In genomic region chr9:80061940-80062339, GRCh38 we compare ENCODE assay signal across 10 cellular contexts.
DNase-seq lines count a peak whose midpoint lies in the region; ATAC-seq and TF ChIP-seq lines count a peak whose summit lies in the region.
"Had no signal": no experiment of that assay in that cellular context is flagged by ENCODE, and none has a peak within 500 bp of the region (broad histone marks: within the 10 kb centered on the region; RNA-seq: fewer than 3 reads in every experiment).

No MANE protein-coding gene starts in this region.

- peak; percentile 18; the same call in 1 of the 2 replicates for ATAC-seq in WTC11
- no peak for ATAC-seq in GM21529 (IDR thresholded peaks at IDR 0.05; ENCODE audit: unreplicated experiment)
- ATAC-seq in left colon = no peak

- DNase-seq in HEK293T (ENCODE audit: extremely low spot score) (no peak), WTC11 (ENCODE audit: low spot score) (no peak), left ventricle myocardium inferior (no peak), smooth muscle cell of the brain vasculature (ENCODE audit: low read depth, low spot score) (peak; percentile 91), globus pallidus (ENCODE audit: low spot score) (no peak), cortex of kidney (lab: John Stamatoyannopoulos, UW) (no peak), left colon (no peak)
- DNase-seq: pancreas, substantia nigra had no signal

- no peaks in the 10 kb centered on the region for H3K36me3 ChIP-seq in left ventricle myocardium inferior
- H3K36me3 ChIP-seq: pancreas had no signal

- no peaks in the 10 kb centered on the region for H3K4me1 ChIP-seq in left ventricle myocardium inferior
- H3K4me1 ChIP-seq: pancreas had no signal

- H3K27me3 Mint-ChIP-seq in WTC11 (ENCODE audit: low read depth) = no peaks in the 10 kb centered on the region

- peaks cover 25% of the 10 kb centered on the region for H3K4me1 Mint-ChIP-seq in WTC11

- CTCF ChIA-PET in HEK293T (lab: Yijun Ruan, JAX) = no interaction called here
- CTCF ChIA-PET in WTC11 (lab: Charles Lee) = no interaction called here

- TF ChIP-seq CTCF in WTC11 (IDR thresholded peaks at IDR 0.05) (no peak), left ventricle myocardium inferior (IDR thresholded peaks at IDR 0.05; ENCODE audit: borderline replicate concordance) (no peak)

- peaks cover 10% of the 10 kb centered on the region for H3K27me3 ChIP-seq in left ventricle myocardium inferior (ENCODE audit: low read depth)

- intact Hi-C loops in left ventricle myocardium inferior (cut with micrococcal nuclease) = no loop called here
- intact Hi-C loops in left colon (cut with DNase I, micrococcal nuclease) = no loop called here

- H3K9me3 ChIP-seq in left ventricle myocardium inferior (replicated peaks) = peaks cover 34% of the 10 kb centered on the region
- H3K9me3 ChIP-seq: pancreas had no signal

- H3K9me3 Mint-ChIP-seq in WTC11 = peaks cover 25% of the 10 kb centered on the region

- POLR2A ChIA-PET in HEK293T (lab: Yijun Ruan, JAX) = no interaction called here
- POLR2A ChIA-PET in WTC11 (lab: Charles Lee) = no interaction called here

- peak overlapping the region; percentile 12 for H3K27ac ChIP-seq in left ventricle myocardium inferior (replicated peaks)
- H3K27ac ChIP-seq: pancreas had no signal

- H3K4me3 ChIP-seq in left ventricle myocardium inferior = no peak overlapping the region
- H3K4me3 ChIP-seq: pancreas had no signal

- H3K36me3 Mint-ChIP-seq in WTC11 = peaks cover 14% of the 10 kb centered on the region

- H3K27ac Mint-ChIP-seq in WTC11 = no peak overlapping the region

- H3K4me3 Mint-ChIP-seq in WTC11 = no peak overlapping the region

TF ChIP-seq in HEK293T, 16 proteins besides CTCF, POLR2A, EP300 and RAD21:
- TF ChIP-seq HDGF (IDR thresholded peaks at IDR 0.05; ENCODE audit: borderline replicate concordance) (no peak), LEF1 (IDR thresholded peaks at IDR 0.05; ENCODE audit: borderline replicate concordance) (no peak), L3MBTL2 (conservative IDR thresholded peaks at IDR 0.05) (no peak), ZNF384 (IDR thresholded peaks at IDR 0.05) (no peak), SP1 (IDR thresholded peaks at IDR 0.05) (no peak), FOXA1 (IDR thresholded peaks at IDR 0.05) (0 out of 2 replicates have a peak, but pooled peaks have one; percentile 31), TARDBP (IDR thresholded peaks at IDR 0.05) (no peak), FOXM1 (IDR thresholded peaks at IDR 0.05; ENCODE audit: borderline replicate concordance) (no peak)

TF ChIP-seq in WTC11, 78 proteins besides CTCF, POLR2A, EP300 and RAD21:
- TF ChIP-seq ATF6 (CRISPR knock-in tag; IDR thresholded peaks at IDR 0.05) = no peak
TF ChIP-seq in WTC11: peak in this region for 0.
